Comparison of ENCODE assay signal across 22 cellular contexts in the genomic region with DNA sequence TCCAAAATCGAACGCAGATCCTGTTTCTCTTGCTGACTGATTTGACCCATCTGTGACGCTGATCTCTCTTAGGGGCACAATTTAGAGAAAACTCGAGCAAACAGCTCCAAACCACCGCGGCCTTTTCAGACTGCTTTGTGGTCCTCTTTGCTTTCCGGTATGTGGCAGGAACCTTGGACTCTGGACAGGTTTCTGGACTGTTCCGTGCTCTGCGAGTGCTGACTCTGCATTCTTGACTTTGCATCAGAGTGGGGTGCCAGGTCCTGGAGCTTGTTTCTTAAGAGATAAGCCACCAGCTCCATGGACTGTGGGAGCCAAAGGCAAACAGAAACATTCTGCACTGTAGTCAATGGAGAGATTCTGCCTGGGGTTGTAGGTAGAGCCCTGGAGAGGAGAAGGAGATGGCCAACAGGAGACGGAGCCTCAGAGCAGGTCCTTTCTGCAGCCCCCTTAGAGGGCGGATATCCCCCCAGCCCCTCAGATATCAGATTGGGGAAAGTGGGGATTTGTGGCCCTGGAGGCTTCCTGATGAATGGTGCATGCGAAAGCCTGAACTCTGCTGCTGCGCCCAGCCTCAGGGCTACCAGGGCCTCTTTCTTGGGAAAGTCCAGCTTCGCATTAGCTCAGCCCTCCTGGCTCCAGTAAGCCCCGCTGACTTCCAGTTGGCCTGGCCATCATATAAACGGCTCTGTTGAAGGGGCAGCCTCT.
DNase-seq lines count a peak whose midpoint lies in the region; ATAC-seq and TF ChIP-seq lines count a peak whose summit lies in the region.
"Had no signal": no experiment of that assay in that cellular context is flagged by ENCODE, and none has a peak within 500 bp of the region (broad histone marks: within the 10 kb centered on the region; RNA-seq: fewer than 3 reads in every experiment).

No MANE protein-coding gene starts in this region.

- no peak for TF ChIP-seq EP300 in sigmoid colon (IDR thresholded peaks at IDR 0.05)

- H3K9me3 ChIP-seq in GM23248 (ENCODE audit: low read depth) (no peaks in the 10 kb centered on the region), colonic mucosa (no peaks in the 10 kb centered on the region), sigmoid colon (peaks cover 0 to 7% (median 3%) of the 10 kb centered on the region in 4 donors)
- H3K9me3 ChIP-seq: BE2C, Caco-2, ovary, SJCRH30 had no signal

- intact Hi-C loops in colonic mucosa (cut with DNase I), result no loop called here
- intact Hi-C loops in sigmoid colon (cut with DNase I), result no loop called here

- no peaks in the 10 kb centered on the region for H4K20me1 ChIP-seq in GM23248 (ENCODE audit: insufficient read depth)

- H3K4me2 ChIP-seq in GM23248 (ENCODE audit: unreplicated experiment), result peak overlapping the region; percentile 42

- no peak overlapping the region; the same call in 1 of the 2 replicates for H3K9ac ChIP-seq in GM23248
- no peak overlapping the region for H3K9ac ChIP-seq in colonic mucosa (ENCODE audit: low read depth in 2 of 2, low read length in 2 of 2)

- in situ Hi-C loops in GM23248 (cut with MboI), result loop anchor here (10.0 kb wide), 1 partner anchor 127 kb away; no protein-coding TSS in a partner anchor

- no peak for TF ChIP-seq POLR2A in sigmoid colon (IDR thresholded peaks at IDR 0.05)

- DNase-seq in GM23248 (peak; percentile 38), colonic mucosa (peak; percentile 6), left lobe of liver (ENCODE audit: low spot score) (peak; percentile 90), sigmoid colon (peak; percentile 69), activated T-cell treated with anti-CD3 and anti-CD28 coated beads for 4 hours (no peak)
- no peak for DNase-seq in stimulated activated CD8-positive, alpha-beta memory T cell treated with anti-CD3 and anti-CD28 coated beads, Interleukin-4, amount 100 ng/mL, for 48 hours
- DNase-seq: activated CD4-positive, alpha-beta T cell treated with anti-CD3 and anti-CD28 coated beads, Interleukin-2, amount 50 U/mL, for 1 hour; activated CD8-positive, alpha-beta memory T cell treated with anti-CD3 and anti-CD28 coated beads, Interleukin-2, amount 50 U/mL, for 48 hours; activated gamma-delta T cell; BE2C; Caco-2; dorsolateral prefrontal cortex; HCEC 1CT; Kasumi-1; NCI-H1048; NCI-H2029; SJCRH30; stimulated activated naive B cell treated with anti-CD40 and anti-IgM and Interleukin-4, amounts not matched to agents 10 μg/mL and 1 μg/mL and 100 μg/mL, for 72 hours had no signal

- H3K36me3 ChIP-seq in GM23248 (ENCODE audit: low read depth), result no peaks in the 10 kb centered on the region
- H3K36me3 ChIP-seq in colonic mucosa, result no peaks in the 10 kb centered on the region
- no peaks in the 10 kb centered on the region for H3K36me3 ChIP-seq in sigmoid colon
- H3K36me3 ChIP-seq: BE2C, ovary, SJCRH30, tibial artery had no signal

- no peaks in the 10 kb centered on the region for H3F3A ChIP-seq in GM23248 (ENCODE audit: insufficient read depth)

- no peaks in the 10 kb centered on the region for H3K9me2 ChIP-seq in GM23248 (ENCODE audit: insufficient read depth)

- peak overlapping the region; percentile 76 for H2AFZ ChIP-seq in GM23248

- no peak overlapping the region for H3K4me3 ChIP-seq in GM23248
- no peak overlapping the region for H3K4me3 ChIP-seq in colonic mucosa
- no peak overlapping the region for H3K4me3 ChIP-seq in sigmoid colon
- H3K4me3 ChIP-seq: dorsolateral prefrontal cortex, ovary, SJCRH30, tibial artery had no signal

- peaks cover 6% of the 10 kb centered on the region; the same call in 1 of the 2 replicates for H3K4me1 ChIP-seq in GM23248 (ENCODE audit: insufficient read depth)
- H3K4me1 ChIP-seq in colonic mucosa, result no peaks in the 10 kb centered on the region
- peaks cover 0 to 4% (median 1%) of the 10 kb centered on the region in 4 donors for H3K4me1 ChIP-seq in sigmoid colon
- H3K4me1 ChIP-seq: BE2C, Caco-2, SJCRH30 had no signal

- WGBS in GM23248 (ENCODE audit: low coverage in 1 of 2, low lambda C conversion rate in 2 of 2, missing lambda C conversion rate in 2 of 2), 2 experiments, result 60 to 67% methylated on average over 16 of the region's 16 CpGs
- 90 to 92% methylated on average over 16 of the region's 16 CpGs for WGBS in sigmoid colon, 2 donors

- H3K27ac ChIP-seq in GM23248, result no peak overlapping the region
- H3K27ac ChIP-seq in colonic mucosa, result no peak overlapping the region
- H3K27ac ChIP-seq in sigmoid colon, result peak overlapping the region in 1 of 4 donors; percentile 60
- H3K27ac ChIP-seq: dorsolateral prefrontal cortex, ovary, SJCRH30, tibial artery had no signal

- H3K27me3 ChIP-seq in GM23248 (replicated peaks; ENCODE audit: insufficient read depth) (no peaks in the 10 kb centered on the region), colonic mucosa (no peaks in the 10 kb centered on the region), sigmoid colon (no peaks in the 10 kb centered on the region)
- H3K27me3 ChIP-seq: BE2C, dorsolateral prefrontal cortex, ovary, SJCRH30, tibial artery had no signal

- ATAC-seq in left lobe of liver, result peak; percentile 80
- no peak for ATAC-seq in GM19035 (IDR thresholded peaks at IDR 0.05; ENCODE audit: unreplicated experiment)
- no peak for ATAC-seq in GM18498 (IDR thresholded peaks at IDR 0.05; ENCODE audit: unreplicated experiment)
- ATAC-seq: stimulated activated naive B cell treated with anti-CD40 and anti-IgM and Interleukin-4, amounts not matched to agents 10 μg/mL and 1 μg/mL and 100 μg/mL, for 72 hours had no signal

- TF ChIP-seq CTCF in colonic mucosa (IDR thresholded peaks at IDR 0.05) (no peak), sigmoid colon (IDR thresholded peaks at IDR 0.05) (no peak)

- no peaks in the 10 kb centered on the region for H3K79me2 ChIP-seq in GM23248 (ENCODE audit: insufficient read depth)

Comparison
In these comparisons a context has a peak if more than half of its experiments do, and no peak if none do; other contexts are left out.
1. DNase-seq: peak in GM23248 (single experiment), colonic mucosa (single experiment), left lobe of liver (single experiment) and sigmoid colon (single experiment); none in stimulated activated CD8-positive, alpha-beta memory T cell treated with anti-CD3 and anti-CD28 coated beads, Interleukin-4, amount 100 ng/mL, for 48 hours (single experiment) and activated T-cell treated with anti-CD3 and anti-CD28 coated beads for 4 hours (single experiment).